8 cellular contexts compared by ENCODE assay signal in genomic region chr2:186589733-186590537, GRCh38. TPM values are rescaled to one million over a fixed set of nuclear protein-coding genes. Genes with fewer than 3 reads are reported as not detected.
A peak's percentile ranks its signal among the peaks of the same experiment; 100 is the strongest.
DNase-seq lines count a peak whose midpoint lies in the region; ATAC-seq and TF ChIP-seq lines count a peak whose summit lies in the region.

TSS of gene ITGAV (plus strand) at chr2:186590056. CDS start at chr2:186590339, 283 bp downstream.

- H3K4me3 Mint-ChIP-seq in CD8-positive, alpha-beta memory T cell: peak within 1 kb of the TSS; percentile 85 to 97 (median 91)
- peak within 1 kb of the TSS; percentile 96 for H3K4me3 Mint-ChIP-seq in endodermal cell

- H3K36me3 Mint-ChIP-seq in CD8-positive, alpha-beta memory T cell: peaks cover 0 to 8% (median 0%) of the 10 kb centered on the region in 3 donors
- peaks cover 5% of the 10 kb centered on the region for H3K36me3 Mint-ChIP-seq in endodermal cell (ENCODE audit: low read depth)

- CTCF ChIA-PET in CD8-positive, alpha-beta memory T cell (lab: Charles Lee): interaction anchor here (1.8 to 2.0 kb wide), 2 partner anchors 52 to 86 kb away, joined by 9 read pairs; no protein-coding TSS in a partner anchor

- H3K36me3 ChIP-seq in CD8-positive, alpha-beta memory T cell (ENCODE audit: insufficient read depth, low read length): no peaks in the 10 kb centered on the region
- no peaks in the 10 kb centered on the region for H3K36me3 ChIP-seq in endodermal cell (ENCODE audit: control insufficient read depth, insufficient read depth, low read length)

- peaks cover 15% of the 10 kb centered on the region for H3K4me1 ChIP-seq in CD8-positive, alpha-beta memory T cell (ENCODE audit: insufficient read depth, low read length)
- no peaks in the 10 kb centered on the region for H3K4me1 ChIP-seq in endodermal cell (ENCODE audit: control insufficient read depth, insufficient read depth, low read length)

- H3K4me1 Mint-ChIP-seq in CD8-positive, alpha-beta memory T cell: peaks cover 34 to 41% (median 39%) of the 10 kb centered on the region in 3 donors
- H3K4me1 Mint-ChIP-seq in endodermal cell: peaks cover 39% of the 10 kb centered on the region

- H3K9ac ChIP-seq in endodermal cell (ENCODE audit: extremely low read depth, low read length, poor library complexity, severe bottlenecking): peak within 1 kb of the TSS; percentile 98

- H3K27ac ChIP-seq in CD8-positive, alpha-beta memory T cell (ENCODE audit: low read depth, low read length): peak within 1 kb of the TSS; percentile 76
- peak within 1 kb of the TSS; percentile 78 for H3K27ac ChIP-seq in endodermal cell (ENCODE audit: low read depth, low read length)

- TF ChIP-seq CTCF in endodermal cell (conservative IDR thresholded peaks at IDR 0.05): peak; percentile 38

- H3K9me3 Mint-ChIP-seq in CD8-positive, alpha-beta memory T cell: no peaks in the 10 kb centered on the region
- no peaks in the 10 kb centered on the region for H3K9me3 Mint-ChIP-seq in endodermal cell

- peak; percentile 68 to 88 (median 77) for DNase-seq in CD8-positive, alpha-beta memory T cell
- DNase-seq in NOMO-1 (lab: John Stamatoyannopoulos, UW; ENCODE audit: unreplicated experiment in 2 of 2) (peak; percentile 88), endodermal cell (peak; percentile 97), mesenteric fat pad (ENCODE audit: low spot score) (peak; percentile 97)
- peak; percentile 59 for DNase-seq in activated CD8-positive, alpha-beta memory T cell treated with anti-CD3 and anti-CD28 coated beads, Interleukin-2, amount 50 U/mL, for 1 hour (ENCODE audit: extremely low read depth)
- DNase-seq in stimulated activated CD8-positive, alpha-beta memory T cell treated with anti-CD3 and anti-CD28 coated beads, Interleukin-15, amount 100 ng/mL, for 1 hour (ENCODE audit: low read depth): peak; percentile 53

- no peaks in the 10 kb centered on the region for H3K9me3 ChIP-seq in CD8-positive, alpha-beta memory T cell (ENCODE audit: low read length)
- H3K9me3 ChIP-seq in endodermal cell (ENCODE audit: control insufficient read depth, low read length): no peaks in the 10 kb centered on the region

- H3K27me3 Mint-ChIP-seq in CD8-positive, alpha-beta memory T cell: no peaks in the 10 kb centered on the region
- H3K27me3 Mint-ChIP-seq in endodermal cell (ENCODE audit: insufficient read depth): no peaks in the 10 kb centered on the region

- no peaks in the 10 kb centered on the region for H3K27me3 ChIP-seq in CD8-positive, alpha-beta memory T cell (ENCODE audit: insufficient read depth, low read length, poor library complexity, severe bottlenecking)
- no peaks in the 10 kb centered on the region for H3K27me3 ChIP-seq in endodermal cell (ENCODE audit: control insufficient read depth, insufficient read depth, low read length, poor library complexity, severe bottlenecking)

- peak within 1 kb of the TSS; percentile 82 to 98 (median 89) for H3K27ac Mint-ChIP-seq in CD8-positive, alpha-beta memory T cell
- H3K27ac Mint-ChIP-seq in endodermal cell: peak within 1 kb of the TSS; percentile 95

- POLR2A ChIA-PET in CD8-positive, alpha-beta memory T cell (lab: Charles Lee): interaction anchor here (0.6 to 2.2 kb wide), 6 partner anchors 14 to 104 kb away, joined by 3 to 28 read pairs (median 4); partner anchors contain the start of gene ZC3H15

- peak; percentile 96 for ATAC-seq in GM19397 (IDR thresholded peaks at IDR 0.05; ENCODE audit: unreplicated experiment)
- peak; percentile 89 for ATAC-seq in HG03565 (IDR thresholded peaks at IDR 0.05; ENCODE audit: unreplicated experiment)

- peak within 1 kb of the TSS; percentile 90 for H3K4me3 ChIP-seq in CD8-positive, alpha-beta memory T cell (ENCODE audit: low read length)
- H3K4me3 ChIP-seq in endodermal cell (ENCODE audit: low read length): peak within 1 kb of the TSS; percentile 99

- WGBS in endodermal cell (ENCODE audit: insufficient coverage in 1 of 2, insufficient read length in 1 of 2), 2 experiments: 0% methylated on average over 40 to 86 of the region's 86 CpGs

RNA-seq across cellular contexts. Expression of gene ITGAV, which starts in this region (rescaled TPM):
- total RNA-seq in CD8-positive, alpha-beta memory T cell: 10 to 100 TPM in 1 of 2 experiments, 1 to 10 TPM in 1; 8.7 to 10.7 TPM
- polyA plus RNA-seq in CD8-positive, alpha-beta memory T cell: 3.2 TPM
- total RNA-seq in endodermal cell: 10 to 100 TPM; 63.7 to 79.7 TPM
- 57.8 TPM for polyA plus RNA-seq in endodermal cell (2013, experiment 1 of 2)
- polyA plus RNA-seq in endodermal cell (2013, experiment 2 of 2): 66.0 TPM
- total RNA-seq in mesenteric fat pad: 137 TPM

Comparison
In these comparisons a context has a peak if more than half of its experiments do, and no peak if none do; other contexts are left out.
1. Peak in every context shown above with its lines: DNase-seq, ATAC-seq, H3K4me3 ChIP-seq and H3K27ac ChIP-seq.
2. RNA of gene ITGAV (total RNA-seq): 137 TPM in mesenteric fat pad (single experiment) and 63.7 to 79.7 TPM in endodermal cell; 8.7 to 10.7 TPM in CD8-positive, alpha-beta memory T cell; every median in the first group is over 4 times any median in the second.